Comparison of ENCODE assay signal across 24 cellular contexts in the genomic region with DNA sequence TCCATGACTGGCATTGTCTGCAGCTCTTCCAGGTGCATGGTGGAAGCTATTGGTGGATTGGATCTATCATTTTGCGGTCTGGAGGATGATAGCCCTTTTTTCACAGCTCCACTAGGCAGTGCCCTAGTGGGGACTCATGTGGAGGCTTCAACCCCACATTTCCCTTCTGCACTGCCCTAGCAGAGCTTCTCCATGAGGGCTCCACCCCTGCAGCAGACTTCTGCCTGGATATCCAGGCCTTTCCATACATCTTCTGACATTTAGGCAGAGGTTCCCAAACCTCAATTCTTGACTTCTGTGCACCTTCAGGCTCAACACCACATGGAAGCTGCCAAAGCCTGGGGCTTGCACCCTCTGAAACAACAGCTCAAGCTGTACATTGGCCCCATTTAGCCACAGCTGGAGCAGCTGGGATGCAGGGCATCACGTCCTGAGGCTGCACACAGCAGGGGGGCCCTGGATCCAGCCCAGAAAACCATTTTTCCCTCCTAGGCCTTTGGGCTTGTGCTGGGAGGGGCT.
"Had no signal": no experiment of that assay in that cellular context is flagged by ENCODE, and none has a peak within 500 bp of the region (broad histone marks: within the 10 kb centered on the region; RNA-seq: fewer than 3 reads in every experiment).

No MANE protein-coding gene starts in this region.

- H3K4me3 Mint-ChIP-seq: effector memory CD8-positive, alpha-beta T cell; naive thymus-derived CD4-positive, alpha-beta T cell; nephron; neural progenitor cell; type B pancreatic cell had no signal

- H3K4me1 Mint-ChIP-seq: naive thymus-derived CD4-positive, alpha-beta T cell; nephron had no signal

- H3K27me3 Mint-ChIP-seq: effector memory CD8-positive, alpha-beta T cell; naive thymus-derived CD4-positive, alpha-beta T cell; type B pancreatic cell had no signal

- H3K27ac Mint-ChIP-seq: effector memory CD8-positive, alpha-beta T cell; naive thymus-derived CD4-positive, alpha-beta T cell; nephron; neural progenitor cell; type B pancreatic cell had no signal

- ATAC-seq: effector memory CD8-positive, alpha-beta T cell; heart right ventricle; left cardiac atrium; left lung; naive thymus-derived CD4-positive, alpha-beta T cell; sciatic nerve had no signal

- DNase-seq: cortex of kidney; effector memory CD8-positive, alpha-beta T cell; erythroblast; esophagus squamous epithelium; foreskin melanocyte; glutamatergic neuron; heart right ventricle; hippocampal formation; left cardiac atrium; left lung; mesenchymal stem cell; midbrain; naive thymus-derived CD4-positive, alpha-beta T cell; stimulated activated CD4-positive, alpha-beta T cell treated with anti-CD3 and anti-CD28 coated beads, Interleukin-12 subunit alpha, Interleukin-12 subunit beta, amount 100 ng/mL, for 4 hours; stimulated activated CD4-positive, alpha-beta T cell treated with anti-CD3 and anti-CD28 coated beads, Interleukin-1b, Interleukin-23, amount 100 ng/mL, for 48 hours; stimulated activated CD4-positive, alpha-beta T cell treated with anti-CD3 and anti-CD28 coated beads, Interleukin-4, amount 100 ng/mL, for 1 hour; stimulated activated CD8-positive, alpha-beta memory T cell treated with anti-CD3 and anti-CD28 coated beads, Interleukin-4, amount 100 ng/mL, for 48 hours; stimulated activated naive CD4-positive, alpha-beta T cell treated with Interleukin-2 at 50 U/mL for 16 hours; stomach; thyroid gland had no signal
